Comparison of ENCODE assay signal across 2 cellular contexts in genomic region chr6:75850026-75850385, GRCh38.
TF ChIP-seq lines count a peak whose summit lies in the region.

No MANE protein-coding gene starts in this region.

TF ChIP-seq in A549, 52 proteins besides CTCF, POLR2A, EP300 and RAD21:
- TF ChIP-seq SREBF2 (IDR thresholded peaks at IDR 0.05) (no peak), GATA3 (IDR thresholded peaks at IDR 0.05; ENCODE audit: borderline replicate concordance) (no peak), SMC3 (IDR thresholded peaks at IDR 0.05) (no peak), HES2 (IDR thresholded peaks at IDR 0.05) (no peak), MYC (IDR thresholded peaks at IDR 0.05; ENCODE audit: borderline replicate concordance, low read length) (no peak), PBX3 (IDR thresholded peaks at IDR 0.05) (no peak), RNF2 (IDR thresholded peaks at IDR 0.05; ENCODE audit: borderline replicate concordance, low read depth) (no peak)

TF ChIP-seq in endothelial cell of umbilical vein, 7 proteins besides CTCF, POLR2A, EP300 and RAD21:
- TF ChIP-seq JUN (IDR thresholded peaks at IDR 0.05; ENCODE audit: borderline replicate concordance, insufficient read depth, insufficient read length, low read depth) = peak; percentile 41
- TF ChIP-seq MYC (IDR thresholded peaks at IDR 0.05; ENCODE audit: low read depth, low read length) = no peak
- peak; percentile 49 for TF ChIP-seq POLR2AphosphoS5 (IDR thresholded peaks at IDR 0.05; ENCODE audit: insufficient read depth, low read depth, low read length)
- TF ChIP-seq EZH2 (IDR thresholded peaks at IDR 0.05; ENCODE audit: borderline replicate concordance, low read depth, low read length, severe bottlenecking) = no peak
- TF ChIP-seq GATA2 (IDR thresholded peaks at IDR 0.05; ENCODE audit: insufficient read depth, insufficient read length, low read depth, low read length) = peak; percentile 7
- peak; percentile 74 for TF ChIP-seq FOS (IDR thresholded peaks at IDR 0.05; ENCODE audit: borderline replicate concordance, insufficient read depth, low read length)
